ENCODE assay signal across 18 cellular contexts in genomic region chr2:69395866-69396265, GRCh38. TPM values are rescaled to one million over a fixed set of nuclear protein-coding genes. Genes with fewer than 3 reads are reported as not detected.
A peak's percentile ranks its signal among the peaks of the same experiment; 100 is the strongest.
DNase-seq lines count a peak whose midpoint lies in the region; ATAC-seq, FAIRE-seq and TF ChIP-seq lines count a peak whose summit lies in the region.
"Had no signal": no experiment of that assay in that cellular context is flagged by ENCODE, and none has a peak within 500 bp of the region (broad histone marks: within the 10 kb centered on the region; RNA-seq: fewer than 3 reads in every experiment).

No MANE protein-coding gene starts in this region.

- ATAC-seq in heart left ventricle, result peak in 3 of 4 donors; percentile 42 to 72 (median 63)
- no peak for ATAC-seq in right cardiac atrium
- ATAC-seq in PC-3, result 0 out of 2 replicates have a peak, but pooled peaks have one; percentile 38
- ATAC-seq in GM21447 (IDR thresholded peaks at IDR 0.05; ENCODE audit: unreplicated experiment), result no peak
- ATAC-seq: HCT116 had no signal

- H3K4me1 ChIP-seq in heart left ventricle (peaks cover 0 to 21% (median 5%) of the 10 kb centered on the region in 12 donors), right cardiac atrium (ENCODE audit: control insufficient read depth, insufficient read depth, low read length) (no peaks in the 10 kb centered on the region), PC-3 (ENCODE audit: insufficient read depth, low read length) (peaks cover 4% of the 10 kb centered on the region; the same call in 1 of the 2 replicates), skeletal muscle tissue (ENCODE audit: control insufficient read depth in 3 of 3, insufficient read depth in 3 of 3, low read length in 3 of 3) (peaks cover 0 to 3% (median 0%) of the 10 kb centered on the region in 3 donors)

- WGBS in heart left ventricle, 4 donors, result 7 to 16% (median 12%) methylated on average over 1 of the region's 1 CpG
- 17% methylated on average over 1 of the region's 1 CpG for WGBS in right cardiac atrium

- TF ChIP-seq CTCF in heart left ventricle (IDR thresholded peaks at IDR 0.05) (no peak), PC-3 (conservative IDR thresholded peaks at IDR 0.05; ENCODE audit: low read depth, low read length) (no peak)

- no TSS peak for BruUV-seq in PC-3 (replicated peaks; lab: Mats Ljungman, UMichigan)

- CTCF ChIA-PET in PC-3 (lab: Charles Lee), result no interaction called here

- DNase-seq in heart left ventricle (no peak), right cardiac atrium (no peak), PC-3 (no peak), NCI-H1048 (lab: John Stamatoyannopoulos, UW) (no peak), NCI-H748 (lab: John Stamatoyannopoulos, UW; ENCODE audit: unreplicated experiment) (no peak)
- DNase-seq: 8988T; ACHN; CD4-positive, CD25-positive, alpha-beta regulatory T cell; DMS53; GF-D8 had no signal

- H3K9ac ChIP-seq in PC-3 (ENCODE audit: low read length) (no peak overlapping the region), skeletal muscle tissue (ENCODE audit: low read depth in 1 of 3, low read length in 3 of 3) (no peak overlapping the region)
- H3K9ac ChIP-seq: BLaER1 treated with 17β-estradiol and CSF1 and Interleukin-3, amounts not matched to agents 10 nM and 100 nM had no signal

- no peaks in the 10 kb centered on the region for H3K9me2 ChIP-seq in PC-3 (replicated peaks; ENCODE audit: low read length)

- no peak for TF ChIP-seq POLR2A in heart left ventricle (IDR thresholded peaks at IDR 0.05)

- no peaks in the 10 kb centered on the region for H3K79me2 ChIP-seq in PC-3 (ENCODE audit: low read length)

- H3K9me3 ChIP-seq in heart left ventricle (no peaks in the 10 kb centered on the region), right cardiac atrium (ENCODE audit: control insufficient read depth, low read length) (no peaks in the 10 kb centered on the region), PC-3 (ENCODE audit: low read length) (no peaks in the 10 kb centered on the region), skeletal muscle tissue (ENCODE audit: control insufficient read depth in 3 of 3, low read length in 3 of 3) (no peaks in the 10 kb centered on the region)
- H3K9me3 ChIP-seq: BLaER1 treated with 17β-estradiol and CSF1 and Interleukin-3, amounts not matched to agents 10 nM and 100 nM had no signal

- 0 out of 2 replicates have a peak overlapping the region, but pooled peaks have one; percentile 25 for H3K4me2 ChIP-seq in PC-3 (ENCODE audit: low read length)
- H3K4me2 ChIP-seq: BLaER1 treated with 17β-estradiol and CSF1 and Interleukin-3, amounts not matched to agents 10 nM and 100 nM had no signal

- peak; percentile 51 for FAIRE-seq in islet of Langerhans (lab: Jason Lieb, UNC)
- FAIRE-seq: GM19239, H54 had no signal

- no peaks in the 10 kb centered on the region for H4K20me1 ChIP-seq in PC-3 (ENCODE audit: low read length)
- H4K20me1 ChIP-seq: BLaER1 treated with 17β-estradiol and CSF1 and Interleukin-3, amounts not matched to agents 10 nM and 100 nM had no signal

- no peak overlapping the region for H2AFZ ChIP-seq in PC-3 (ENCODE audit: low read length)

- POLR2A ChIA-PET in PC-3 (lab: Charles Lee; ENCODE audit: unreplicated experiment), result interaction anchor here (0.6 kb wide), 1 partner anchor 40 kb away, joined by 8 read pairs; no protein-coding TSS in a partner anchor

- H3K27ac ChIP-seq in heart left ventricle (peak overlapping the region in 11 of 12 donors; percentile 14 to 76 (median 60)), right cardiac atrium (ENCODE audit: low read length) (no peak overlapping the region), PC-3 (ENCODE audit: low read length) (no peak overlapping the region), skeletal muscle tissue (ENCODE audit: low read depth, low read length) (peak overlapping the region; percentile 73)
- H3K27ac ChIP-seq: BLaER1 treated with 17β-estradiol and CSF1 and Interleukin-3, amounts not matched to agents 10 nM and 100 nM; HL-60 had no signal

- H3F3A ChIP-seq in PC-3 (ENCODE audit: low read length, unreplicated experiment), result no peaks in the 10 kb centered on the region

- intact Hi-C loops in heart left ventricle (cut with DNase I) (loop anchor here in 1 of 10 donors (5.0 kb wide), 1 partner anchor 41 kb away; the partner anchor contains the start of gene NFU1), right cardiac atrium (cut with DNase I) (no loop called here), PC-3 (cut with micrococcal nuclease) (no loop called here)

- H3K27me3 ChIP-seq in heart left ventricle (no peaks in the 10 kb centered on the region), right cardiac atrium (ENCODE audit: control insufficient read depth, insufficient read depth) (no peaks in the 10 kb centered on the region), PC-3 (ENCODE audit: low read length) (no peaks in the 10 kb centered on the region), skeletal muscle tissue (ENCODE audit: control insufficient read depth in 3 of 3, insufficient read depth in 3 of 3, low read length in 3 of 3) (no peaks in the 10 kb centered on the region)
- H3K27me3 ChIP-seq: BLaER1 treated with 17β-estradiol and CSF1 and Interleukin-3, amounts not matched to agents 10 nM and 100 nM had no signal

- H3K36me3 ChIP-seq in heart left ventricle (peaks cover 0 to 74% (median 49%) of the 10 kb centered on the region in 9 donors), PC-3 (ENCODE audit: low read depth, low read length) (peaks cover 8% of the 10 kb centered on the region; the same call in 1 of the 2 replicates), skeletal muscle tissue (ENCODE audit: control insufficient read depth in 3 of 3, insufficient read depth in 3 of 3, low read length in 3 of 3) (peaks cover 8 to 24% (median 21%) of the 10 kb centered on the region in 3 donors)

- H3K4me3 ChIP-seq in heart left ventricle (no peak overlapping the region), right cardiac atrium (ENCODE audit: low read length) (no peak overlapping the region), PC-3 (ENCODE audit: low read length) (no peak overlapping the region), skeletal muscle tissue (ENCODE audit: low read length in 3 of 3) (no peak overlapping the region)
- H3K4me3 ChIP-seq: BLaER1 treated with 17β-estradiol and CSF1 and Interleukin-3, amounts not matched to agents 10 nM and 100 nM had no signal

RNA-seq across cellular contexts. Expression of gene GFPT1, which starts 8.8 kb away (rescaled TPM):
- total RNA-seq in heart left ventricle (10 to 100 TPM; 22.6 to 87.9 (median 46.9) TPM), right cardiac atrium (10 to 100 TPM; 33.6 to 53.3 (median 37.0) TPM), PC-3 (2014; rRNA removed) (18.4 and 20.7 TPM in 2 replicates), skeletal muscle tissue (30.8 TPM)
- polyA plus RNA-seq in heart left ventricle (10 to 100 TPM in 1 of 2 donors, 1 to 10 TPM in 1; 5.7 to 28.5 TPM), right cardiac atrium (7.2 TPM)

RNA-seq across cellular contexts. Expression of gene NFU1, which starts 41.4 kb away (rescaled TPM):
- total RNA-seq in heart left ventricle (100 to 1,000 TPM in 6 of 9 donors, 10 to 100 TPM in 3; 76.6 to 144 (median 110) TPM), right cardiac atrium (10 to 100 TPM; 50.1 to 57.5 (median 52.4) TPM), PC-3 (2014; rRNA removed) (38.8 and 45.6 TPM in 2 replicates), skeletal muscle tissue (51.7 TPM)
- polyA plus RNA-seq in heart left ventricle (100 to 1,000 TPM in 1 of 2 donors, 10 to 100 TPM in 1; 61.5 to 156 TPM), right cardiac atrium (62.5 TPM)

Comparison
In these comparisons a context has a peak if more than half of its experiments do, and no peak if none do; other contexts are left out.
1. ATAC-seq: peak in heart left ventricle (3 of 4) and PC-3 (single experiment); none in right cardiac atrium (0 of 2) and GM21447 (single experiment).
2. H3K27ac ChIP-seq: peak in heart left ventricle (11 of 12) and skeletal muscle tissue (single experiment); none in right cardiac atrium (single experiment) and PC-3 (single experiment).